Comparison of ENCODE assay signal across 7 cellular contexts in the genomic region with DNA sequence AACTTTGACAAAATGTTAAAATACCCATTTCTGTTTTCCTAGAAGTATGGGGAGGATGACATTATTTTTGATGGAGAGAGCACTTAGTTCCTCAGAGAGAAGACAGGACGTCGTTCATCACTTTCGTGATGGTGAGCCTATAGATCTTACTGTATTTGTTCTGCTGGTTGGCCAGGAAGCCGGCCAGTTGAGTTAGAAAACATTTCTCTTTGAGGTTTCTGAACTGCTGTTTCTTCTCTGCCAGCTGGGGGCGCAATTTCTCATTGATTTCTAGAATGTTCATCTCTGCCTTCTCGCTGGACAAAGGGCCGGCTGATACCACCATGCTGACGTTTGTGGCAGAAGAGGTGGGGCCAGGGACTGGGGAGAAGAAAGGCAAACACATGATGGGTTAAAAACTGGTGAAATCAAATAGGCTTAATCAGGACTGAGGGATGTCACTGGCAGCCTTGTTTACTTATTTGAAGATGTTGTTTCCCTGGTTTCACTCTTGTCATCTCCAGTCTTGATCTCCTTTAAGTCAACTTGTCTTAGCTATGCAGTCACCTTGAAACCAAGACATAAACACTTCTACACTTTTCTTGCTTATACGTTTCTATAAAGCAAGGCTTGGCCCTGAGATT. TPM values are rescaled to one million over a fixed set of nuclear protein-coding genes. Genes with fewer than 3 reads are reported as not detected.
DNase-seq lines count a peak whose midpoint lies in the region; ATAC-seq and TF ChIP-seq lines count a peak whose summit lies in the region.
"Not testable (repeated sequence)": the region's sequence is repeated elsewhere in the genome, so short reads cannot be mapped to it uniquely, and the experiment has no call there.

No MANE protein-coding gene starts in this region.

- not testable (repeated sequence) for H3K9me3 Mint-ChIP-seq in CD14-positive monocyte; HFFc6; chondrocyte (ENCODE audit: low read depth); glutamatergic neuron (ENCODE audit: unreplicated experiment); progenitor cell of endocrine pancreas (ENCODE audit: low read depth)

- intact Hi-C loops in CD14-positive monocyte (cut with micrococcal nuclease); PC-9 (cut with micrococcal nuclease; ENCODE audit: unreplicated experiment): not testable (repeated sequence)

- not testable (repeated sequence) for H3K27me3 ChIP-seq in PC-9 (ENCODE audit: insufficient read depth, low read depth)

- DNase-seq in CD14-positive monocyte (ENCODE audit: low spot score); HFFc6; PC-9; T-helper 17 cell; chondrocyte (ENCODE audit: low spot score); glutamatergic neuron; progenitor cell of endocrine pancreas (ENCODE audit: low spot score, unreplicated experiment): not testable (repeated sequence)

- H3K4me3 ChIP-seq in PC-9, result not testable (repeated sequence)

- POLR2A ChIA-PET in PC-9 (lab: Charles Lee; ENCODE audit: unreplicated experiment), result not testable (repeated sequence)

- H3F3A ChIP-seq in PC-9 (ENCODE audit: insufficient read depth, low read depth), result not testable (repeated sequence)

- not testable (repeated sequence) for H3K27ac ChIP-seq in PC-9

- ATAC-seq in T-helper 17 cell, result not testable (repeated sequence)

- H3K9me3 ChIP-seq in PC-9 (ENCODE audit: insufficient read depth, low read depth); T-helper 17 cell (ENCODE audit: control insufficient read depth, low read length, poor library complexity, severe bottlenecking): not testable (repeated sequence)

- not testable (repeated sequence) for H3K9me2 ChIP-seq in PC-9 (ENCODE audit: insufficient read depth)

- not testable (repeated sequence) for H4K20me1 ChIP-seq in PC-9 (ENCODE audit: insufficient read depth)

- not testable (repeated sequence) for H3K4me1 Mint-ChIP-seq in CD14-positive monocyte; HFFc6 (ENCODE audit: low read depth); T-helper 17 cell; chondrocyte (ENCODE audit: low read depth); glutamatergic neuron (ENCODE audit: low read depth, unreplicated experiment); progenitor cell of endocrine pancreas (ENCODE audit: low read depth)

- not testable (repeated sequence) for H2AFZ ChIP-seq in PC-9

- not testable (repeated sequence) for BruUV-seq in PC-9 (replicated peaks; lab: Mats Ljungman, UMichigan)

- not testable (repeated sequence) for H3K4me1 ChIP-seq in PC-9 (replicated peaks; ENCODE audit: insufficient read depth)

- not testable (repeated sequence) for H3K27me3 Mint-ChIP-seq in CD14-positive monocyte (ENCODE audit: low read depth in 3 of 3); HFFc6 (ENCODE audit: insufficient read depth); T-helper 17 cell; chondrocyte (ENCODE audit: low read depth); glutamatergic neuron (ENCODE audit: unreplicated experiment); progenitor cell of endocrine pancreas

- H3K36me3 ChIP-seq in PC-9 (ENCODE audit: low read depth), result not testable (repeated sequence)

- H3K4me2 ChIP-seq in PC-9, result not testable (repeated sequence)

- CTCF ChIA-PET in PC-9 (lab: Charles Lee), result not testable (repeated sequence)

- not testable (repeated sequence) for H3K79me2 ChIP-seq in PC-9 (ENCODE audit: low read depth)

- TF ChIP-seq CTCF in CD14-positive monocyte (IDR thresholded peaks at IDR 0.05) (peak; percentile 38), HFFc6 (IDR thresholded peaks at IDR 0.05) (peak; percentile 65), PC-9 (conservative IDR thresholded peaks at IDR 0.05) (peak; percentile 51), chondrocyte (IDR thresholded peaks at IDR 0.05) (peak; percentile 47), glutamatergic neuron (IDR thresholded peaks at IDR 0.05; ENCODE audit: partially characterized antibody, unreplicated experiment) (peak; percentile 41), progenitor cell of endocrine pancreas (IDR thresholded peaks at IDR 0.05; ENCODE audit: unreplicated experiment) (peak; percentile 25)

- H3K36me3 Mint-ChIP-seq in CD14-positive monocyte, result peaks cover 12 to 27% of the 10 kb centered on the region in 2 donors
- H3K36me3 Mint-ChIP-seq in HFFc6 (ENCODE audit: low read depth); T-helper 17 cell (ENCODE audit: low read depth); chondrocyte (ENCODE audit: low read depth); glutamatergic neuron (ENCODE audit: unreplicated experiment); progenitor cell of endocrine pancreas (ENCODE audit: insufficient read depth): not testable (repeated sequence)

- H3K27ac Mint-ChIP-seq in CD14-positive monocyte; HFFc6; chondrocyte (ENCODE audit: unreplicated experiment); glutamatergic neuron (ENCODE audit: unreplicated experiment); progenitor cell of endocrine pancreas: not testable (repeated sequence)
- H3K27ac Mint-ChIP-seq in T-helper 17 cell, result peak overlapping the region; percentile 9

- not testable (repeated sequence) for H3K4me3 Mint-ChIP-seq in CD14-positive monocyte; HFFc6; T-helper 17 cell; chondrocyte (ENCODE audit: unreplicated experiment); glutamatergic neuron (ENCODE audit: unreplicated experiment); progenitor cell of endocrine pancreas (ENCODE audit: low read depth)

RNA-seq across cellular contexts. Expression of a gene that starts 27.7 kb away (rescaled TPM):
- polyA plus RNA-seq in CD14-positive monocyte, result under 1 TPM; 0.37 to 0.66 TPM
- 10 to 100 TPM; 15.3 to 18.5 (median 17.0) TPM for total RNA-seq in HFFc6 (2021; fragmentation: NEBNext Ultra II Directional; extraction: Animal tissue kit (Norgen Biotek cat#: 25700))
- 18.4 and 19.1 TPM in 2 replicates for total RNA-seq in PC-9 (2021)
- 10 to 100 TPM; 34.4 to 43.9 TPM for total RNA-seq in T-helper 17 cell
- total RNA-seq in chondrocyte, result 25.9 to 29.2 TPM (median 27.6 TPM) in 3 replicates
- total RNA-seq in glutamatergic neuron (ENCODE audit: unreplicated experiment), result 25.0 TPM
- total RNA-seq in progenitor cell of endocrine pancreas, result 43.5 and 44.6 TPM in 2 replicates
